In the genomic region with DNA sequence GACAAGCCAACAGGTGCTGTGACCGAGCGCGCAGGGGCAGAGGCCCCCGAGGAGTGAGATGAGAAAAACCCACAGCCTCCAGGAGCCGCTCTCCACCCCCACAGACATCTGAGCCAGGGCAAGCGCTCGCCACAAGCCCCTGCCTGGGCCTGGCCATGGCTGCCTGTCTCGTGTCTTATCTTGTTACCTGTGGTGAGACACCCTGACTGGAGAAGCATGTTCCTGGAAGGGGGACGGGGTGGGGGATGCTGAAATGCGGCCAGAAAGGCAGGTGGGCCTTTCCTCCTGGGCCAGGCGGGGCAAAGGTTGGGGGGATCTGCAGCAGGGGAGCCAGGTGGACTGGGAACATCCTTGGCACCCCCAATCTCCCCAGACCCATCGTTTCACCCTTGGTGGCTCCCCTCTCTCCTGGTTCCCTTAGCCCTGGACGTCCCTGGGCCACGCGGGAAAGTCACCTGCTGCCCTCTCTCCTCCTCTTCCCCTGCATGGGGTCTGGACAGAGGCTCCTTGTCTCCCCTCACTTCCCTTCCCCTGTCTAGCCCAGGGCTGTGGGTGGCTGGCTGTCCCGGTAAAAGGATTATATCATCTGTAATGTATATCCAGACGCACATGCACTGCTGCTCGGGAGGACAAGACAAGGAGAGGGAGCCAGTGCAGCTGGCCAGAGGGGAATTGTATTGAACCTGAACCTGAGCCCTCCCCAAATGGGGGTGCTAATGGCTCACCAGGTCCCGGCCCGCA, we compare ENCODE assay signal across 2 cellular contexts.
TF ChIP-seq lines count a peak whose summit lies in the region.

No MANE protein-coding gene starts in this region.

TF ChIP-seq in SK-N-SH, 30 proteins besides CTCF, POLR2A, EP300 and RAD21:
- TF ChIP-seq, protein P1, sequence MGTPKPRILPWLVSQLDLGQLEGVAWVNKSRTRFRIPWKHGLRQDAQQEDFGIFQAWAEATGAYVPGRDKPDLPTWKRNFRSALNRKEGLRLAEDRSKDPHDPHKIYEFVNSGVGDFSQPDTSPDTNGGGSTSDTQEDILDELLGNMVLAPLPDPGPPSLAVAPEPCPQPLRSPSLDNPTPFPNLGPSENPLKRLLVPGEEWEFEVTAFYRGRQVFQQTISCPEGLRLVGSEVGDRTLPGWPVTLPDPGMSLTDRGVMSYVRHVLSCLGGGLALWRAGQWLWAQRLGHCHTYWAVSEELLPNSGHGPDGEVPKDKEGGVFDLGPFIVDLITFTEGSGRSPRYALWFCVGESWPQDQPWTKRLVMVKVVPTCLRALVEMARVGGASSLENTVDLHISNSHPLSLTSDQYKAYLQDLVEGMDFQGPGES (IDR thresholded peaks at IDR 0.05; ENCODE audit: low read depth, low read length): no peak
- no peak for TF ChIP-seq FOSL2 (IDR thresholded peaks at IDR 0.05; ENCODE audit: borderline replicate concordance, low read depth)
- no peak for TF ChIP-seq YY1 (IDR thresholded peaks at IDR 0.05; ENCODE audit: low read depth)
- TF ChIP-seq SIN3A (IDR thresholded peaks at IDR 0.05; ENCODE audit: borderline replicate concordance, low read depth, low read length): no peak
- TF ChIP-seq MEF2A (IDR thresholded peaks at IDR 0.05; ENCODE audit: borderline replicate concordance, low read depth): no peak
- TF ChIP-seq RCOR1 (IDR thresholded peaks at IDR 0.05; ENCODE audit: low read length): no peak
- TF ChIP-seq NFIC (IDR thresholded peaks at IDR 0.05; ENCODE audit: borderline replicate concordance): no peak
- TF ChIP-seq POLR2AphosphoS5 (IDR thresholded peaks at IDR 0.05; ENCODE audit: low read depth, low read length): no peak
- no peak for TF ChIP-seq GATA2 (CRISPR knock-in tag; IDR thresholded peaks at IDR 0.05)
- TF ChIP-seq MXI1 (IDR thresholded peaks at IDR 0.05; ENCODE audit: low read depth, low read length): no peak
- TF ChIP-seq CHD2 (IDR thresholded peaks at IDR 0.05; ENCODE audit: low read length, partially characterized antibody): no peak
- TF ChIP-seq FOXJ3 (CRISPR knock-in tag; IDR thresholded peaks at IDR 0.05): no peak

TF ChIP-seq in SK-N-SH treated with all-trans-retinoic acid at 6 μM for 48 hours, 23 proteins besides CTCF, POLR2A, EP300 and RAD21 (continued from another document):
- TF ChIP-seq, protein P2, sequence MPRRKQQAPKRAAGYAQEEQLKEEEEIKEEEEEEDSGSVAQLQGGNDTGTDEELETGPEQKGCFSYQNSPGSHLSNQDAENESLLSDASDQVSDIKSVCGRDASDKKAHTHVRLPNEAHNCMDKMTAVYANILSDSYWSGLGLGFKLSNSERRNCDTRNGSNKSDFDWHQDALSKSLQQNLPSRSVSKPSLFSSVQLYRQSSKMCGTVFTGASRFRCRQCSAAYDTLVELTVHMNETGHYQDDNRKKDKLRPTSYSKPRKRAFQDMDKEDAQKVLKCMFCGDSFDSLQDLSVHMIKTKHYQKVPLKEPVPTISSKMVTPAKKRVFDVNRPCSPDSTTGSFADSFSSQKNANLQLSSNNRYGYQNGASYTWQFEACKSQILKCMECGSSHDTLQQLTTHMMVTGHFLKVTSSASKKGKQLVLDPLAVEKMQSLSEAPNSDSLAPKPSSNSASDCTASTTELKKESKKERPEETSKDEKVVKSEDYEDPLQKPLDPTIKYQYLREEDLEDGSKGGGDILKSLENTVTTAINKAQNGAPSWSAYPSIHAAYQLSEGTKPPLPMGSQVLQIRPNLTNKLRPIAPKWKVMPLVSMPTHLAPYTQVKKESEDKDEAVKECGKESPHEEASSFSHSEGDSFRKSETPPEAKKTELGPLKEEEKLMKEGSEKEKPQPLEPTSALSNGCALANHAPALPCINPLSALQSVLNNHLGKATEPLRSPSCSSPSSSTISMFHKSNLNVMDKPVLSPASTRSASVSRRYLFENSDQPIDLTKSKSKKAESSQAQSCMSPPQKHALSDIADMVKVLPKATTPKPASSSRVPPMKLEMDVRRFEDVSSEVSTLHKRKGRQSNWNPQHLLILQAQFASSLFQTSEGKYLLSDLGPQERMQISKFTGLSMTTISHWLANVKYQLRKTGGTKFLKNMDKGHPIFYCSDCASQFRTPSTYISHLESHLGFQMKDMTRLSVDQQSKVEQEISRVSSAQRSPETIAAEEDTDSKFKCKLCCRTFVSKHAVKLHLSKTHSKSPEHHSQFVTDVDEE (CRISPR knock-in tag; IDR thresholded peaks at IDR 0.05): no peak
- TF ChIP-seq ZFP30 (CRISPR knock-in tag; IDR thresholded peaks at IDR 0.05) (no peak), ESRRG (CRISPR knock-in tag; IDR thresholded peaks at IDR 0.05) (no peak), RARB (CRISPR knock-in tag; IDR thresholded peaks at IDR 0.05) (no peak), TCF4 (CRISPR knock-in tag; IDR thresholded peaks at IDR 0.05; ENCODE audit: borderline replicate concordance) (no peak), ZC3H10 (CRISPR knock-in tag; IDR thresholded peaks at IDR 0.05) (no peak), ZNF8 (CRISPR knock-in tag; IDR thresholded peaks at IDR 0.05) (no peak), ZNF565 (CRISPR knock-in tag; conservative IDR thresholded peaks at IDR 0.05; ENCODE audit: low read depth) (no peak), PPARA (CRISPR knock-in tag; IDR thresholded peaks at IDR 0.05; ENCODE audit: borderline replicate concordance) (no peak), GLIS3 (CRISPR knock-in tag; IDR thresholded peaks at IDR 0.05) (no peak)
- TF ChIP-seq, protein P3, sequence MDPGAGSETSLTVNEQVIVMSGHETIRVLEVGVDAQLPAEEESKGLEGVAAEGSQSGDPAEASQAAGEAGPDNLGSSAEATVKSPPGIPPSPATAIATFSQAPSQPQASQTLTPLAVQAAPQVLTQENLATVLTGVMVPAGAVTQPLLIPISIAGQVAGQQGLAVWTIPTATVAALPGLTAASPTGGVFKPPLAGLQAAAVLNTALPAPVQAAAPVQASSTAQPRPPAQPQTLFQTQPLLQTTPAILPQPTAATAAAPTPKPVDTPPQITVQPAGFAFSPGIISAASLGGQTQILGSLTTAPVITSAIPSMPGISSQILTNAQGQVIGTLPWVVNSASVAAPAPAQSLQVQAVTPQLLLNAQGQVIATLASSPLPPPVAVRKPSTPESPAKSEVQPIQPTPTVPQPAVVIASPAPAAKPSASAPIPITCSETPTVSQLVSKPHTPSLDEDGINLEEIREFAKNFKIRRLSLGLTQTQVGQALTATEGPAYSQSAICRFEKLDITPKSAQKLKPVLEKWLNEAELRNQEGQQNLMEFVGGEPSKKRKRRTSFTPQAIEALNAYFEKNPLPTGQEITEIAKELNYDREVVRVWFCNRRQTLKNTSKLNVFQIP (CRISPR knock-in tag; IDR thresholded peaks at IDR 0.05; ENCODE audit: borderline replicate concordance, low read depth): no peak
- TF ChIP-seq, protein P4, sequence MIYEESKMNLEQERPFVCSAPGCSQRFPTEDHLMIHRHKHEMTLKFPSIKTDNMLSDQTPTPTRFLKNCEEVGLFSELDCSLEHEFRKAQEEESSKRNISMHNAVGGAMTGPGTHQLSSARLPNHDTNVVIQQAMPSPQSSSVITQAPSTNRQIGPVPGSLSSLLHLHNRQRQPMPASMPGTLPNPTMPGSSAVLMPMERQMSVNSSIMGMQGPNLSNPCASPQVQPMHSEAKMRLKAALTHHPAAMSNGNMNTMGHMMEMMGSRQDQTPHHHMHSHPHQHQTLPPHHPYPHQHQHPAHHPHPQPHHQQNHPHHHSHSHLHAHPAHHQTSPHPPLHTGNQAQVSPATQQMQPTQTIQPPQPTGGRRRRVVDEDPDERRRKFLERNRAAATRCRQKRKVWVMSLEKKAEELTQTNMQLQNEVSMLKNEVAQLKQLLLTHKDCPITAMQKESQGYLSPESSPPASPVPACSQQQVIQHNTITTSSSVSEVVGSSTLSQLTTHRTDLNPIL (CRISPR knock-in tag; IDR thresholded peaks at IDR 0.05; ENCODE audit: low read depth): no peak
